15 cellular contexts compared by ENCODE assay signal in genomic region chrX:120753413-120754251, GRCh38.
DNase-seq lines count a peak whose midpoint lies in the region; ATAC-seq and TF ChIP-seq lines count a peak whose summit lies in the region.
"Had no signal": no experiment of that assay in that cellular context is flagged by ENCODE, and none has a peak within 500 bp of the region (broad histone marks: within the 10 kb centered on the region; RNA-seq: fewer than 3 reads in every experiment).

No MANE protein-coding gene starts in this region.

- H3K9me3 ChIP-seq in T-helper 17 cell (ENCODE audit: control insufficient read depth, low read length, poor library complexity, severe bottlenecking) = no peaks in the 10 kb centered on the region
- H3K9me3 ChIP-seq in right lobe of liver = no peaks in the 10 kb centered on the region
- H3K9me3 ChIP-seq: heart left ventricle, lower lobe of right lung, uterus had no signal

- H3K4me3 ChIP-seq in GM06990 (replicated peaks; ENCODE audit: low read depth, low read length) = no peak overlapping the region
- peak overlapping the region in 1 of 3 donors; percentile 41 for H3K4me3 ChIP-seq in right lobe of liver
- H3K4me3 ChIP-seq: heart left ventricle, lower lobe of right lung, uterus had no signal

- H3K27ac Mint-ChIP-seq in T-helper 17 cell = peak overlapping the region; percentile 57
- no peak overlapping the region for H3K27ac Mint-ChIP-seq in natural killer cell
- H3K27ac Mint-ChIP-seq: endodermal cell, progenitor cell of endocrine pancreas had no signal

- peak; percentile 29 for ATAC-seq in GM19351 (IDR thresholded peaks at IDR 0.05; ENCODE audit: unreplicated experiment)
- ATAC-seq in T-helper 17 cell = no peak
- peak in 3 of 4 donors; percentile 21 to 65 (median 24) for ATAC-seq in right lobe of liver
- ATAC-seq in natural killer cell = no peak
- ATAC-seq: heart left ventricle, lower lobe of right lung had no signal

- 34% methylated on average over 6 of the region's 10 CpGs for WGBS in right lobe of liver (ENCODE audit: insufficient coverage, low coverage, low lambda C conversion rate, missing lambda C conversion rate)

- peaks cover 2% of the 10 kb centered on the region for H3K36me3 Mint-ChIP-seq in T-helper 17 cell (ENCODE audit: low read depth)
- no peaks in the 10 kb centered on the region for H3K36me3 Mint-ChIP-seq in natural killer cell

- no peak for TF ChIP-seq POLR2A in right lobe of liver (IDR thresholded peaks at IDR 0.05)

- TF ChIP-seq CTCF in GM06990 (IDR thresholded peaks at IDR 0.05; ENCODE audit: insufficient read depth, low read length, poor library complexity, severe bottlenecking) = no peak
- no peak for TF ChIP-seq CTCF in right lobe of liver (IDR thresholded peaks at IDR 0.05)
- TF ChIP-seq CTCF in natural killer cell (IDR thresholded peaks at IDR 0.05) = no peak

- no peaks in the 10 kb centered on the region for H3K9me3 Mint-ChIP-seq in natural killer cell

- intact Hi-C loops in right lobe of liver (cut with DNase I) (no loop called here), natural killer cell (cut with micrococcal nuclease) (no loop called here)

- H3K27me3 ChIP-seq in GM06990 (replicated peaks; ENCODE audit: control insufficient read depth, insufficient read depth, low read length) = no peaks in the 10 kb centered on the region
- no peaks in the 10 kb centered on the region for H3K27me3 ChIP-seq in right lobe of liver
- H3K27me3 ChIP-seq: heart left ventricle, uterus had no signal

- H3K27me3 Mint-ChIP-seq in T-helper 17 cell = peaks cover 7% of the 10 kb centered on the region
- H3K27me3 Mint-ChIP-seq in natural killer cell (ENCODE audit: low read depth in 2 of 2) = peaks cover 0 to 4% of the 10 kb centered on the region in 2 donors
- H3K27me3 Mint-ChIP-seq: progenitor cell of endocrine pancreas had no signal

- H3K4me1 Mint-ChIP-seq in T-helper 17 cell = peaks cover 15% of the 10 kb centered on the region
- peaks cover 0 to 4% of the 10 kb centered on the region in 2 donors for H3K4me1 Mint-ChIP-seq in natural killer cell

- H3K36me3 ChIP-seq in GM06990 (ENCODE audit: control insufficient read depth, insufficient read depth, low read length) (no peaks in the 10 kb centered on the region), right lobe of liver (no peaks in the 10 kb centered on the region)
- H3K36me3 ChIP-seq: heart left ventricle, lower lobe of right lung, uterus had no signal

- DNase-seq in GM06990 (ENCODE audit: extremely low read depth, insufficient read length) (peak; percentile 43), T-helper 17 cell (no peak), right lobe of liver (no peak), hypothalamus (lab: John Stamatoyannopoulos, UW) (no peak), epidermal melanocyte (ENCODE audit: insufficient read length, low spot score) (no peak), natural killer cell (no peak)
- DNase-seq in activated effector memory CD4-positive, alpha-beta T cell treated with Interleukin-2 at 50 U/mL for 16 hours = no peak
- DNase-seq: aorta, endodermal cell, heart left ventricle, IMR-90, lower lobe of right lung had no signal

- H3K4me1 ChIP-seq in right lobe of liver = peaks cover 0 to 15% (median 0%) of the 10 kb centered on the region in 4 donors
- H3K4me1 ChIP-seq: heart left ventricle, lower lobe of right lung, uterus had no signal

- H3K4me3 Mint-ChIP-seq in T-helper 17 cell (no peak overlapping the region), natural killer cell (no peak overlapping the region)
- H3K4me3 Mint-ChIP-seq: endodermal cell had no signal

- H3K27ac ChIP-seq in right lobe of liver = peak overlapping the region in 1 of 3 donors; percentile 65
- H3K27ac ChIP-seq: heart left ventricle, lower lobe of right lung, uterus had no signal

Comparison
In these comparisons a context has a peak if more than half of its experiments do, and no peak if none do; other contexts are left out.
1. ATAC-seq: peak in GM19351 (single experiment) and right lobe of liver (3 of 4); none in T-helper 17 cell (single experiment) and natural killer cell (0 of 3).